15 cellular contexts compared by ENCODE assay signal in the genomic region with DNA sequence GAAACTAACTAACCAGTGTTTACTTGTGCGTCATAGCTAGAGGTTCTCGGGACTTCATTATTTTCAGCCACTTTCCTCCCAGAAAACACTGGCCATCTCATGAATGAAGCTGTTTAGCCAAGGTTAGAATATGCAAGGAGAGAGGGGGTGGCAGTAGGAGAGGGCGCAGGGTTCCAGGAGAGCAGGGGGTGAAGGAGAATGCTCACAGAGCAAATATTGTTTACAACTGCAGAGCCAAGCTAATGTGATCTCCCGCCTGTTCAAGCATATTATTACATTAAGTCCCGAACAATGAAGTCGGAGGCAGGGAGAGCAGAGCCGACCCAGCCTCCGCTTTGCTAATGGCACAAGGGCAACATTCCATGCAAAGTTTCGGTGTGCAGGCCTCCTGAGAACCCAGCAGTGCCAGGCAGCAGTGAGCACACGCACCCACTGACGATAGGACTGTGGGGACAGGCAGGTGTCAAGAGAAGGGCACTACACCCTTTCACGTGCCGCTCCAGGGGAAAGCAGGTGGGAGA.
DNase-seq lines count a peak whose midpoint lies in the region; ATAC-seq and TF ChIP-seq lines count a peak whose summit lies in the region.
"Had no signal": no experiment of that assay in that cellular context is flagged by ENCODE, and none has a peak within 500 bp of the region (broad histone marks: within the 10 kb centered on the region; RNA-seq: fewer than 3 reads in every experiment).

No MANE protein-coding gene starts in this region.

- H3K9ac ChIP-seq in BLaER1, result peak overlapping the region; percentile 11
- H3K9ac ChIP-seq in rectal smooth muscle tissue (ENCODE audit: low read length), result no peak overlapping the region
- H3K9ac ChIP-seq: KMS-11 had no signal

- DNase-seq in NCI-H69 (lab: John Stamatoyannopoulos, UW) (peak; percentile 48), right atrium auricular region (ENCODE audit: low spot score) (no peak), pons (ENCODE audit: low spot score) (no peak)
- no peak for DNase-seq in stimulated activated CD4-positive, alpha-beta T cell treated with anti-CD3 and anti-CD28 coated beads, Interleukin-2, amount 100 ng/mL, for 24 hours
- DNase-seq: activated CD4-positive, alpha-beta T cell treated with anti-CD3 and anti-CD28 coated beads for 4 hours; activated T-cell treated with anti-CD3 and anti-CD28 coated beads, Interleukin-2, amount 50 U/mL, for 24 hours; effector CD8-positive, alpha-beta T cell; foreskin fibroblast; islet precursor cell; T-helper 1 cell had no signal

- no peaks in the 10 kb centered on the region for H3K36me3 ChIP-seq in BLaER1
- no peaks in the 10 kb centered on the region for H3K36me3 ChIP-seq in right atrium auricular region
- no peaks in the 10 kb centered on the region for H3K36me3 ChIP-seq in rectal smooth muscle tissue (ENCODE audit: control insufficient read depth, insufficient read depth, low read length)

- H3K9me3 ChIP-seq in BLaER1 (no peaks in the 10 kb centered on the region), right atrium auricular region (no peaks in the 10 kb centered on the region)

- H3K4me2 ChIP-seq in BLaER1, result peak overlapping the region; percentile 98
- H3K4me2 ChIP-seq: KMS-11 had no signal

- H3K27me3 ChIP-seq in BLaER1 (no peaks in the 10 kb centered on the region), right atrium auricular region (no peaks in the 10 kb centered on the region), rectal smooth muscle tissue (ENCODE audit: control insufficient read depth, insufficient read depth, low read length) (no peaks in the 10 kb centered on the region)

- ATAC-seq in GM18502 (IDR thresholded peaks at IDR 0.05; ENCODE audit: poor library complexity, unreplicated experiment) (no peak), HG02885 (IDR thresholded peaks at IDR 0.05; ENCODE audit: poor library complexity, unreplicated experiment) (no peak)

- H3K4me1 ChIP-seq in BLaER1, result peaks cover 98% of the 10 kb centered on the region
- peaks cover 0 to 78% of the 10 kb centered on the region in 2 donors for H3K4me1 ChIP-seq in right atrium auricular region
- peaks cover 28% of the 10 kb centered on the region for H3K4me1 ChIP-seq in rectal smooth muscle tissue (ENCODE audit: control insufficient read depth, insufficient read depth, low read length)

- H3K27ac ChIP-seq in BLaER1 (peak overlapping the region; percentile 82), right atrium auricular region (peak overlapping the region; percentile 75 to 80), rectal smooth muscle tissue (ENCODE audit: low read depth, low read length) (peak overlapping the region; percentile 65)
- H3K27ac ChIP-seq: KMS-11 had no signal

- TF ChIP-seq CTCF in right atrium auricular region (IDR thresholded peaks at IDR 0.05), result no peak

- H4K20me1 ChIP-seq in BLaER1, result peaks cover 100% of the 10 kb centered on the region

- no peak overlapping the region for H3K4me3 ChIP-seq in BLaER1
- H3K4me3 ChIP-seq in right atrium auricular region, result no peak overlapping the region
- no peak overlapping the region for H3K4me3 ChIP-seq in rectal smooth muscle tissue (ENCODE audit: low read length)
